31 cellular contexts compared by ENCODE assay signal in genomic region chrX:51867626-51868025, GRCh38.
"Had no signal": no experiment of that assay in that cellular context is flagged by ENCODE, and none has a peak within 500 bp of the region (broad histone marks: within the 10 kb centered on the region; RNA-seq: fewer than 3 reads in every experiment).

No MANE protein-coding gene starts in this region.

- H3K4me1 ChIP-seq: body of pancreas, colonic mucosa, esophagus squamous epithelium had no signal

- H3K4me3 Mint-ChIP-seq: activated B cell treated with CpG ODN at 0.5 μM for 24 hours; activated CD8-positive, alpha-beta T cell treated with anti-CD3 and anti-CD28 coated beads for 36 hours; activated naive CD4-positive, alpha-beta T cell treated with anti-CD3 and anti-CD28 coated beads, Interleukin-2, amount 10 ng/mL, durations not matched to agents 7 days and 5 days; activated naive CD8-positive, alpha-beta T cell treated with anti-CD3 and anti-CD28 coated beads, Interleukin-2, amount 10 ng/mL, durations not matched to agents 7 days and 5 days; T-helper 17 cell; T-helper 2 cell treated with Interferon-gamma antibody and Interleukin-4, amounts not matched to agents 5 μg/mL and 100 μg/mL, for 36 hours had no signal

- DNase-seq: activated B cell treated with CpG ODN at 0.5 μM for 24 hours; activated CD4-positive, alpha-beta T cell treated with anti-CD3 and anti-CD28 coated beads for 48 hours; activated CD4-positive, alpha-beta T cell treated with anti-CD3 and anti-CD28 coated beads, Interleukin-2, amount 50 U/mL, for 1 hour; activated CD4-positive, alpha-beta T cell treated with anti-CD3 and anti-CD28 coated beads, Interleukin-2, amount 50 U/mL, for 48 hours; activated CD8-positive, alpha-beta memory T cell treated with anti-CD3 and anti-CD28 coated beads for 24 hours; activated CD8-positive, alpha-beta T cell treated with anti-CD3 and anti-CD28 coated beads for 36 hours; activated gamma-delta T cell; activated naive CD4-positive, alpha-beta T cell; activated naive CD4-positive, alpha-beta T cell treated with anti-CD3 and anti-CD28 coated beads, Interleukin-2, amount 10 ng/mL, durations not matched to agents 7 days and 5 days; activated naive CD8-positive, alpha-beta T cell treated with anti-CD3 and anti-CD28 coated beads, Interleukin-2, amount 10 ng/mL, durations not matched to agents 7 days and 5 days; activated T-cell treated with anti-CD3 and anti-CD28 coated beads, Interleukin-2, amount 50 U/mL, for 48 hours; amniotic stem cell; anterior cingulate cortex; body of pancreas; caudate nucleus; colonic mucosa; effector CD8-positive, alpha-beta T cell; esophagus squamous epithelium; foreskin melanocyte; head of caudate nucleus; SW 1271; T-helper 1 cell; T-helper 17 cell; T1000; WERI-Rb-1 had no signal

- H3K9me3 ChIP-seq: body of pancreas, colonic mucosa, esophagus squamous epithelium had no signal

- H3K27me3 ChIP-seq: body of pancreas, colonic mucosa, esophagus squamous epithelium had no signal

- H3K4me1 Mint-ChIP-seq: T-helper 17 cell had no signal

- H3K27ac ChIP-seq: body of pancreas, colonic mucosa, epithelial cell of prostate, esophagus squamous epithelium, WERI-Rb-1 had no signal

- FAIRE-seq: endometrium, endothelial cell of umbilical vein had no signal

- H3K4me3 ChIP-seq: body of pancreas, colonic mucosa, esophagus squamous epithelium had no signal

- H3K27me3 Mint-ChIP-seq: activated B cell treated with CpG ODN at 0.5 μM for 24 hours; activated CD8-positive, alpha-beta T cell treated with anti-CD3 and anti-CD28 coated beads for 36 hours; activated naive CD4-positive, alpha-beta T cell treated with anti-CD3 and anti-CD28 coated beads, Interleukin-2, amount 10 ng/mL, durations not matched to agents 7 days and 5 days; activated naive CD8-positive, alpha-beta T cell treated with anti-CD3 and anti-CD28 coated beads, Interleukin-2, amount 10 ng/mL, durations not matched to agents 7 days and 5 days; T-helper 17 cell had no signal

- ATAC-seq: activated CD4-positive, CD25-positive, alpha-beta regulatory T cell treated with anti-CD3 and anti-CD28 coated beads, Interleukin-2, amount 50 U/mL, for 24 hours; activated CD8-positive, alpha-beta T cell treated with anti-CD3 and anti-CD28 coated beads for 36 hours; activated naive CD4-positive, alpha-beta T cell treated with anti-CD3 and anti-CD28 coated beads, Interleukin-2, amount 50 U/mL, for 72 hours; body of pancreas; T-helper 17 cell had no signal

- H3K36me3 ChIP-seq: colonic mucosa, esophagus squamous epithelium, WERI-Rb-1 had no signal

- H3K27ac Mint-ChIP-seq: activated B cell treated with CpG ODN at 0.5 μM for 24 hours; activated CD8-positive, alpha-beta T cell treated with anti-CD3 and anti-CD28 coated beads for 36 hours; activated naive CD4-positive, alpha-beta T cell treated with anti-CD3 and anti-CD28 coated beads, Interleukin-2, amount 10 ng/mL, durations not matched to agents 7 days and 5 days; activated naive CD4-positive, alpha-beta T cell treated with anti-CD3 and anti-CD28 coated beads, Interleukin-2, amount 50 U/mL, for 72 hours; activated naive CD8-positive, alpha-beta T cell treated with anti-CD3 and anti-CD28 coated beads, Interleukin-2, amount 10 ng/mL, durations not matched to agents 7 days and 5 days; T-helper 17 cell; T-helper 2 cell treated with Interferon-gamma antibody and Interleukin-4, amounts not matched to agents 5 μg/mL and 100 μg/mL, for 36 hours had no signal
